Comparison of ENCODE assay signal across 9 cellular contexts in genomic region chr6:85640806-85641205, GRCh38. TPM values are rescaled to one million over a fixed set of nuclear protein-coding genes. Genes with fewer than 3 reads are reported as not detected.
A peak's percentile ranks its signal among the peaks of the same experiment; 100 is the strongest.
DNase-seq lines count a peak whose midpoint lies in the region; ATAC-seq and TF ChIP-seq lines count a peak whose summit lies in the region.
"Had no signal": no experiment of that assay in that cellular context is flagged by ENCODE, and none has a peak within 500 bp of the region (broad histone marks: within the 10 kb centered on the region; RNA-seq: fewer than 3 reads in every experiment).

No MANE protein-coding gene starts in this region.

- no peaks in the 10 kb centered on the region for H3K9me3 Mint-ChIP-seq in MCF 10A (ENCODE audit: unreplicated experiment)

- H3K27me3 ChIP-seq in ACC112 (ENCODE audit: insufficient read depth, low read length) (no peaks in the 10 kb centered on the region), HL-60 (ENCODE audit: insufficient read depth, poor library complexity, severe bottlenecking) (no peaks in the 10 kb centered on the region), mononuclear cell (ENCODE audit: insufficient read depth, low read length) (no peaks in the 10 kb centered on the region)

- H2AFZ ChIP-seq in ACC112 (ENCODE audit: low read length, unreplicated experiment), result no peak overlapping the region

- H3K4me3 Mint-ChIP-seq in MCF 10A (ENCODE audit: unreplicated experiment), result peak overlapping the region; percentile 87

- TF ChIP-seq CTCF in HL-60 (IDR thresholded peaks at IDR 0.05; ENCODE audit: insufficient read depth, low read length) (no peak), MCF 10A (IDR thresholded peaks at IDR 0.05; ENCODE audit: unreplicated experiment) (no peak)

- in situ Hi-C loops in G401 (cut with HindIII; ENCODE audit: low sequenced_read_pairs), result no loop called here

- DNase-seq in HL-60 (ENCODE audit: low read depth in 1 of 2, low spot score in 1 of 2), result no peak
- no peak for DNase-seq in MCF 10A (ENCODE audit: unreplicated experiment)
- no peak for DNase-seq in NCI-H1436 (lab: John Stamatoyannopoulos, UW)
- DNase-seq in G401 (ENCODE audit: low spot score), result no peak
- DNase-seq in NCI-H187 treated with DMSO at 0.1 percent for 48 hours (lab: John Stamatoyannopoulos, UW), result no peak
- DNase-seq: SIG-M5 had no signal

- peaks cover 44% of the 10 kb centered on the region for H3K4me1 ChIP-seq in ACC112 (ENCODE audit: control insufficient read depth, insufficient read depth, low read length, unreplicated experiment)
- H3K4me1 ChIP-seq in mononuclear cell (ENCODE audit: insufficient read depth, low read length), result peaks cover 44% of the 10 kb centered on the region

- intact Hi-C loops in MCF 10A (cut with micrococcal nuclease), result loop anchor here (5.0 kb wide), 1 partner anchor 49 kb away; the partner anchor contains the start of gene SNX14

- no peaks in the 10 kb centered on the region for H3K27me3 Mint-ChIP-seq in MCF 10A (ENCODE audit: insufficient read depth, unreplicated experiment)

- H3K4me3 ChIP-seq in ACC112 (ENCODE audit: low read depth, low read length), result peak overlapping the region; percentile 88
- H3K4me3 ChIP-seq in HL-60 (replicated peaks; ENCODE audit: insufficient read depth, low read length), result peak overlapping the region; percentile 66
- peak overlapping the region; percentile 100 for H3K4me3 ChIP-seq in mononuclear cell (ENCODE audit: low read length)

- H3K27ac ChIP-seq in ACC112 (ENCODE audit: low read depth, low read length), result no peak overlapping the region
- H3K27ac ChIP-seq in HL-60 (replicated peaks), result peak overlapping the region; percentile 100

- no peak for ATAC-seq in HG03378 (IDR thresholded peaks at IDR 0.05; ENCODE audit: unreplicated experiment)

- BruUV-seq in MCF 10A (replicated peaks; lab: Mats Ljungman, UMichigan), result no TSS peak

- H3K36me3 Mint-ChIP-seq in MCF 10A (ENCODE audit: insufficient read depth, unreplicated experiment), result peaks cover 65% of the 10 kb centered on the region

- H3K79me2 ChIP-seq in ACC112 (ENCODE audit: control insufficient read depth, insufficient read depth, low read length, unreplicated experiment), result peaks cover 69% of the 10 kb centered on the region

- CTCF ChIA-PET in MCF 10A (lab: Yijun Ruan, JAX), result interaction anchor here (0.6 to 9.4 kb wide), 2 partner anchors 36 to 80 kb away, joined by 3 to 69 read pairs; no protein-coding TSS in a partner anchor

- POLR2A ChIA-PET in MCF 10A (lab: Yijun Ruan, JAX), result interaction anchor here (0.8 to 10.2 kb wide), 5 partner anchors 10 to 46 kb away, joined by 3 to 889 read pairs (median 16); partner anchors contain the start of gene SNX14

- H3K4me1 Mint-ChIP-seq in MCF 10A (ENCODE audit: insufficient read depth, unreplicated experiment), result peaks cover 44% of the 10 kb centered on the region

- no peaks in the 10 kb centered on the region for H3K9me3 ChIP-seq in mononuclear cell (ENCODE audit: low read depth, low read length)

- H3K27ac Mint-ChIP-seq in MCF 10A (ENCODE audit: low read depth, unreplicated experiment), result peak overlapping the region; percentile 99

- peaks cover 46% of the 10 kb centered on the region for H3K36me3 ChIP-seq in ACC112 (ENCODE audit: insufficient read depth, low read length)

RNA-seq across cellular contexts. Expression of gene SYNCRIP, which starts 1.9 kb away (rescaled TPM):
- total RNA-seq in MCF 10A (2022), result 126 and 161 TPM in 2 replicates
- total RNA-seq in mononuclear cell, result 52.4 TPM
- 54.3 and 69.6 TPM in 2 replicates for total RNA-seq in G401 (2014; rRNA removed; shearing (Covaris generic))

RNA-seq across cellular contexts. Expression of gene SNX14, which starts 47.1 kb away (rescaled TPM):
- total RNA-seq in MCF 10A (2022) (71.3 and 71.6 TPM in 2 replicates), mononuclear cell (59.7 TPM)
- 79.4 and 87.5 TPM in 2 replicates for total RNA-seq in G401 (2014; rRNA removed; shearing (Covaris generic))
